8 cellular contexts compared by ENCODE assay signal in the genomic region with DNA sequence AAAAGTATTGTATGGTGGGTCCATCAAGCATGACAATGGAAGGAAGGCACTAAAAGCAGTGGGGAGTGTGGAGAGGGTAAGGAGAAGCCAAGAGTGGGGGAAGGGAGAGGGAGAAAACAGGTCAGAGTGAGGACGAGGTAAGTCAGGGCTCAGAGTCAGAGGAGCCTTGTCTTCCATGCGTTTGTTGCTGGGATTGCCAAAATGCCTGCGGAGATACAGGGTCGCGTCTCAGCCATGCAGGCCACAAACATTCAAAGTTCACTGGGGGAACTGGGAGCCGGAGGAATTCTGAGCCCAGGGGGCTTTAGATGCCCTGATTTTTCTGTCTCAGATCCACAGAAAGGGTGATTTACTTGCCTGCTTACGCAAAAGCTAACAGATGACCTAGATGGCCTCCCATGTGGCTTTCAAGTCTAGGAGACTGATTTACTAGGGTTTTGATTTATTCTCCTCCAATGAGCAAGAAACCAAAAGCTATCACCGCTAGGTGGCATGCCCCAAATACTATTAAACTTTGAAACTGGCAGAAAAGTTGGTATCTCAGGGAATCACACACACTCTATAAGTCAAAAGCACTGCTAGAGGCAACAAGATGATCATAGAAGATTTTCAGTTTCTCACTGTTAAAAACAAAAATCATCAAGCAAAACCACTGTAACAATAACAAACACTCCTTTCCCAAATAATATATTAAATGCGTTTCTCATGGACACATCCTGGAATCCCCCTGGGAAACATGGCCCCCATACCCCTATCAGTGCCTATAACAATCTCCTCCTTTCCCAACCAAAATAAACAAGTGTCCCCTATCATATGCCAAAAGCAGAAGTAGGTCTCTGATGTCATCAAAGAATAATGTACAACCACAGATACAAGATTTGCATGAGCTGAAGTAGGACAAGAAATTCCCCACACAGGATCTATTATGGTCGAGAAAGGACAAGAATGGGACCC. TPM values are rescaled to one million over a fixed set of nuclear protein-coding genes. Genes with fewer than 3 reads are reported as not detected.
DNase-seq lines count a peak whose midpoint lies in the region; ATAC-seq, FAIRE-seq and TF ChIP-seq lines count a peak whose summit lies in the region.

No MANE protein-coding gene starts in this region.

- DNase-seq in D721Med (ENCODE audit: insufficient read length, low spot score) (no peak), NT2/D1 (ENCODE audit: low read depth, low spot score) (peak; percentile 66), activated T-helper 1 cell treated with Interleukin-2 at 50 U/mL for 16 hours (ENCODE audit: low read depth) (peak; percentile 38), fibroblast of the conjunctiva (ENCODE audit: low read depth) (peak; percentile 71), uterus (peak; percentile 42 to 74)

- intact Hi-C loops in uterus (cut with DNase I; ENCODE audit: low total_unique reads) = no loop called here

- TF ChIP-seq POLR2A in uterus (IDR thresholded peaks at IDR 0.05) = no peak

- H3K4me1 ChIP-seq in NT2/D1 (ENCODE audit: insufficient read depth, insufficient read length) (no peaks in the 10 kb centered on the region), neuron (ENCODE audit: insufficient read depth, low read length) (peaks cover 20% of the 10 kb centered on the region), uterus (no peaks in the 10 kb centered on the region)

- H3K27ac ChIP-seq in uterus = peak overlapping the region in 1 of 2 donors; percentile 46

- peak overlapping the region; percentile 14 for H3K9ac ChIP-seq in NT2/D1 (ENCODE audit: insufficient read length, low read depth)

- no peaks in the 10 kb centered on the region for H3K9me3 ChIP-seq in NT2/D1 (ENCODE audit: insufficient read depth, low read length)
- no peaks in the 10 kb centered on the region for H3K9me3 ChIP-seq in neuron (ENCODE audit: low read length)
- H3K9me3 ChIP-seq in uterus = no peaks in the 10 kb centered on the region

- no peak for FAIRE-seq in D721Med (lab: Jason Lieb, UNC)

- H3K4me3 ChIP-seq in NT2/D1 (ENCODE audit: insufficient read length, low read depth) = peak overlapping the region; percentile 6
- H3K4me3 ChIP-seq in neuron (ENCODE audit: low read length) = peak overlapping the region; percentile 17
- H3K4me3 ChIP-seq in uterus = no peak overlapping the region

- peak overlapping the region; percentile 37 for H2AFZ ChIP-seq in neuron (ENCODE audit: low read depth, low read length)

- peak; percentile 77 for ATAC-seq in GM19395 (IDR thresholded peaks at IDR 0.05; ENCODE audit: unreplicated experiment)
- ATAC-seq in HG03442 (IDR thresholded peaks at IDR 0.05; ENCODE audit: unreplicated experiment) = peak; percentile 78

- peak; percentile 66 for TF ChIP-seq CTCF in D721Med (IDR thresholded peaks at IDR 0.05; ENCODE audit: insufficient read depth, missing control alignments)
- peak; percentile 56 to 75 (median 70) for TF ChIP-seq CTCF in uterus (IDR thresholded peaks at IDR 0.05)

- H3K36me3 ChIP-seq in NT2/D1 (ENCODE audit: insufficient read depth, insufficient read length, low read length) = no peaks in the 10 kb centered on the region
- no peaks in the 10 kb centered on the region for H3K36me3 ChIP-seq in neuron (ENCODE audit: insufficient read depth, low read length)
- no peaks in the 10 kb centered on the region for H3K36me3 ChIP-seq in uterus

- H3K27me3 ChIP-seq in NT2/D1 (ENCODE audit: insufficient read depth, insufficient read length) (no peaks in the 10 kb centered on the region), neuron (ENCODE audit: insufficient read depth, low read length) (no peaks in the 10 kb centered on the region), uterus (no peaks in the 10 kb centered on the region)

RNA-seq across cellular contexts. Expression of a gene that starts 26.6 kb away (rescaled TPM):
- 10 to 100 TPM; 16.1 to 67.5 (median 31.5) TPM for total RNA-seq in uterus

Comparison
In these comparisons a context has a peak if more than half of its experiments do, and no peak if none do; other contexts are left out.
1. H3K4me3 ChIP-seq: peak in NT2/D1 (single experiment) and neuron (single experiment); none in uterus (0 of 2).